In genomic region chr13:50521750-50522149, GRCh38 we compare ENCODE assay signal across 12 cellular contexts.
DNase-seq lines count a peak whose midpoint lies in the region; ATAC-seq, FAIRE-seq and TF ChIP-seq lines count a peak whose summit lies in the region.
"Had no signal": no experiment of that assay in that cellular context is flagged by ENCODE, and none has a peak within 500 bp of the region (broad histone marks: within the 10 kb centered on the region; RNA-seq: fewer than 3 reads in every experiment).

No MANE protein-coding gene starts in this region.

- TF ChIP-seq EP300 in H1 (IDR thresholded peaks at IDR 0.05; ENCODE audit: borderline replicate concordance in 1 of 2, low read depth in 2 of 2, low read length in 2 of 2) = no peak

- ATAC-seq in right lobe of liver = peak; percentile 62 to 84 (median 70)
- ATAC-seq in GM19023 (IDR thresholded peaks at IDR 0.05; ENCODE audit: unreplicated experiment) = no peak
- ATAC-seq in GM21381 (IDR thresholded peaks at IDR 0.05; ENCODE audit: unreplicated experiment) = no peak

- no peak overlapping the region for H2BK5ac ChIP-seq in H1 (ENCODE audit: low read depth, low read length)

- H3K14ac ChIP-seq in H1 (ENCODE audit: insufficient read length) = no peak overlapping the region

- DNase-seq in NCI-H1436 (lab: John Stamatoyannopoulos, UW) (peak; percentile 15), NCI-H1436 treated with DMSO at 0.1 percent for 48 hours (lab: John Stamatoyannopoulos, UW) (no peak), H1 (ENCODE audit: low read depth in 1 of 2, low spot score in 2 of 2) (no peak), right lobe of liver (no peak), thyroid gland (peak; percentile 31 to 34), tibial artery (no peak)
- DNase-seq: 8988T; NCI-H2029; stimulated activated CD4-positive, alpha-beta T cell treated with anti-CD3 and anti-CD28 coated beads, Interleukin-4, amount 100 ng/mL, for 1 hour had no signal

- H3K4me2 ChIP-seq in H1 (ENCODE audit: insufficient read depth in 1 of 2, low read depth in 2 of 2, low read length in 2 of 2) = no peak overlapping the region

- no peak overlapping the region for H4K5ac ChIP-seq in H1 (ENCODE audit: insufficient read length, low read depth, low read length)

- no peaks in the 10 kb centered on the region for H3K4me1 ChIP-seq in H1 (replicated peaks in 1 of 4; ENCODE audit: control insufficient read depth in 3 of 4, insufficient read depth in 4 of 4, low read length in 3 of 4)
- H3K4me1 ChIP-seq in right lobe of liver = peaks cover 0 to 66% (median 29%) of the 10 kb centered on the region in 4 donors
- H3K4me1 ChIP-seq in thyroid gland = peaks cover 26 to 39% of the 10 kb centered on the region in 2 donors
- peaks cover 0 to 23% (median 15%) of the 10 kb centered on the region in 4 donors for H3K4me1 ChIP-seq in tibial artery

- no peak overlapping the region for H3K9ac ChIP-seq in H1 (replicated peaks in 1 of 4; ENCODE audit: extremely low read depth in 1 of 4, low read depth in 3 of 4, low read length in 3 of 4)

- H3K18ac ChIP-seq in H1 (ENCODE audit: extremely low read depth, low read length) = no peak overlapping the region

- POLR2A ChIA-PET in H1 (lab: Charles Lee; ENCODE audit: partially characterized antibody) = interaction anchor here (0.6 kb wide), 1 partner anchor 146 kb away, joined by 3 read pairs; no protein-coding TSS in a partner anchor

- H3K4me3 ChIP-seq in H1 (ENCODE audit: extremely low read depth in 1 of 4, insufficient read depth in 2 of 4, low read depth in 3 of 4, low read length in 4 of 4) (no peak overlapping the region), right lobe of liver (peak overlapping the region in 2 of 3 donors; percentile 14 to 20), thyroid gland (replicated peaks in 1 of 3) (no peak overlapping the region), tibial artery (no peak overlapping the region)

- no peak for TF ChIP-seq RAD21 in H1 (IDR thresholded peaks at IDR 0.05 in 1 of 2, conservative IDR thresholded peaks at IDR 0.05 in 1 of 2; ENCODE audit: low read depth in 2 of 2, low read length in 2 of 2)

- H3K27me3 ChIP-seq in H1 (replicated peaks in 1 of 4; ENCODE audit: control insufficient read depth in 3 of 4, extremely low read depth in 1 of 4, insufficient read depth in 3 of 4, low read length in 3 of 4) (no peaks in the 10 kb centered on the region), right lobe of liver (no peaks in the 10 kb centered on the region), thyroid gland (no peaks in the 10 kb centered on the region), tibial artery (no peaks in the 10 kb centered on the region)

- 61% methylated on average over 3 of the region's 3 CpGs; no CpG with 5 or more reads in 1 of the 2 experiments for WGBS in H1 (ENCODE audit: extremely low coverage in 1 of 2, insufficient coverage in 1 of 2, insufficient read length in 1 of 2, insufficient replicate concordance in 2 of 2, low coverage in 1 of 2, low lambda C conversion rate in 2 of 2, missing lambda C conversion rate in 1 of 2), 2 experiments
- 2% methylated on average over 3 of the region's 3 CpGs for WGBS in right lobe of liver (ENCODE audit: insufficient coverage, low coverage, low lambda C conversion rate, missing lambda C conversion rate)
- WGBS in thyroid gland, 2 donors = 19 to 27% methylated on average over 3 of the region's 3 CpGs

- no peak overlapping the region for H2BK120ac ChIP-seq in H1 (replicated peaks; ENCODE audit: low read depth, low read length)

- no peak overlapping the region for H3K56ac ChIP-seq in H1 (replicated peaks; ENCODE audit: insufficient read length, low read depth, low read length)

- H3K36me3 ChIP-seq in H1 (ENCODE audit: control insufficient read depth in 2 of 4, insufficient read depth in 4 of 4, low read length in 3 of 4) (no peaks in the 10 kb centered on the region), right lobe of liver (no peaks in the 10 kb centered on the region), thyroid gland (no peaks in the 10 kb centered on the region), tibial artery (no peaks in the 10 kb centered on the region)

- FAIRE-seq in H1 (lab: Jason Lieb, UNC) = no peak

- CTCF ChIA-PET in H1 (lab: Charles Lee; ENCODE audit: partially characterized antibody) = interaction anchor here (1.4 to 1.5 kb wide), 2 partner anchors 15 to 20 kb away, joined by 3 to 4 read pairs; no protein-coding TSS in a partner anchor

- no peaks in the 10 kb centered on the region for H3K79me2 ChIP-seq in H1 (ENCODE audit: control insufficient read depth in 1 of 2, insufficient read depth in 2 of 2, low read length in 2 of 2)

- no peak overlapping the region for H2BK15ac ChIP-seq in H1 (ENCODE audit: low read length)

- no peak overlapping the region for H3K4ac ChIP-seq in H1 (replicated peaks; ENCODE audit: insufficient read length, low read depth, low read length)

- no peaks in the 10 kb centered on the region for H3K9me3 ChIP-seq in H1 (ENCODE audit: insufficient read depth in 2 of 2, low read depth in 1 of 2, low read length in 1 of 2)
- H3K9me3 ChIP-seq in right lobe of liver = no peaks in the 10 kb centered on the region
- no peaks in the 10 kb centered on the region for H3K9me3 ChIP-seq in thyroid gland
- no peaks in the 10 kb centered on the region for H3K9me3 ChIP-seq in tibial artery

- H3K23me2 ChIP-seq in H1 (ENCODE audit: low read depth, low read length) = no peaks in the 10 kb centered on the region

- H2BK20ac ChIP-seq in H1 (ENCODE audit: low read length) = no peak overlapping the region

- no peaks in the 10 kb centered on the region for H4K20me1 ChIP-seq in H1 (replicated peaks in 1 of 2; ENCODE audit: control insufficient read depth in 1 of 2, insufficient read depth in 2 of 2, low read length in 2 of 2)

- no peak overlapping the region for H2AK5ac ChIP-seq in H1 (ENCODE audit: low read depth, low read length)

- H4K8ac ChIP-seq in H1 (ENCODE audit: extremely low read depth, insufficient read depth, low read length) = no peak overlapping the region

- H3K27ac ChIP-seq in H1 (ENCODE audit: low read depth, low read length) = no peak overlapping the region
- peak overlapping the region; percentile 33 to 76 (median 64) for H3K27ac ChIP-seq in right lobe of liver
- H3K27ac ChIP-seq in thyroid gland = peak overlapping the region; percentile 69 to 85 (median 83)
- peak overlapping the region in 1 of 2 donors; percentile 21 for H3K27ac ChIP-seq in tibial artery
- H3K27ac ChIP-seq: epithelial cell of prostate had no signal

- TF ChIP-seq POLR2A in H1 (IDR thresholded peaks at IDR 0.05; ENCODE audit: control extremely low read depth in 1 of 2, low read depth in 2 of 2, low read length in 2 of 2) (no peak), right lobe of liver (IDR thresholded peaks at IDR 0.05) (no peak), thyroid gland (IDR thresholded peaks at IDR 0.05) (no peak)

- intact Hi-C loops in right lobe of liver (cut with DNase I) = loop anchor here in 1 of 2 donors (10.0 kb wide), 1 partner anchor 137 kb away; no protein-coding TSS in a partner anchor
- intact Hi-C loops in thyroid gland (cut with DNase I) = loop anchor here (10.0 kb wide), 3 partner anchors 117 to 537 kb away; no protein-coding TSS in a partner anchor
- intact Hi-C loops in tibial artery (cut with DNase I; ENCODE audit: low total_unique reads) = no loop called here

- no peaks in the 10 kb centered on the region for H3K79me1 ChIP-seq in H1 (ENCODE audit: low read depth, low read length)

- H2AFZ ChIP-seq in H1 (ENCODE audit: low read length) = no peak overlapping the region

- no peak for TF ChIP-seq CTCF in H1 (IDR thresholded peaks at IDR 0.05; ENCODE audit: control extremely low read depth in 1 of 3, insufficient read depth in 1 of 3, low read depth in 1 of 3, low read length in 3 of 3)
- TF ChIP-seq CTCF in right lobe of liver (IDR thresholded peaks at IDR 0.05) = no peak
- TF ChIP-seq CTCF in thyroid gland (IDR thresholded peaks at IDR 0.05) = no peak
- TF ChIP-seq CTCF in tibial artery (IDR thresholded peaks at IDR 0.05) = no peak

- no peak overlapping the region for H2BK12ac ChIP-seq in H1 (ENCODE audit: low read depth, low read length)

- H4K91ac ChIP-seq in H1 (replicated peaks; ENCODE audit: insufficient read length, low read length) = no peak overlapping the region

- no peak overlapping the region for H3K23ac ChIP-seq in H1 (ENCODE audit: insufficient read length)

TF ChIP-seq in H1, 55 proteins besides CTCF, POLR2A, EP300 and RAD21:
- no peak for TF ChIP-seq KDM4A (IDR thresholded peaks at IDR 0.05; ENCODE audit: low read depth, low read length, severe bottlenecking)
- peak; percentile 54; the same call in 1 of the 2 replicates for TF ChIP-seq MAFK (IDR thresholded peaks at IDR 0.05; ENCODE audit: low read depth, low read length)

Comparison
In these comparisons a context has a peak if more than half of its experiments do, and no peak if none do; other contexts are left out.
1. DNase-seq: peak in NCI-H1436 (single experiment) and thyroid gland (2 of 2); none in NCI-H1436 treated with DMSO at 0.1 percent for 48 hours (single experiment), H1 (0 of 2), right lobe of liver (0 of 3) and tibial artery (0 of 2).
2. H3K4me3 ChIP-seq: peak in right lobe of liver (2 of 3); none in H1 (0 of 4), thyroid gland (0 of 3) and tibial artery (0 of 2).
3. ATAC-seq: peak in right lobe of liver (4 of 4); none in GM19023 (single experiment) and GM21381 (single experiment).